Comparison of ENCODE assay signal across 1 cellular context in the genomic region with DNA sequence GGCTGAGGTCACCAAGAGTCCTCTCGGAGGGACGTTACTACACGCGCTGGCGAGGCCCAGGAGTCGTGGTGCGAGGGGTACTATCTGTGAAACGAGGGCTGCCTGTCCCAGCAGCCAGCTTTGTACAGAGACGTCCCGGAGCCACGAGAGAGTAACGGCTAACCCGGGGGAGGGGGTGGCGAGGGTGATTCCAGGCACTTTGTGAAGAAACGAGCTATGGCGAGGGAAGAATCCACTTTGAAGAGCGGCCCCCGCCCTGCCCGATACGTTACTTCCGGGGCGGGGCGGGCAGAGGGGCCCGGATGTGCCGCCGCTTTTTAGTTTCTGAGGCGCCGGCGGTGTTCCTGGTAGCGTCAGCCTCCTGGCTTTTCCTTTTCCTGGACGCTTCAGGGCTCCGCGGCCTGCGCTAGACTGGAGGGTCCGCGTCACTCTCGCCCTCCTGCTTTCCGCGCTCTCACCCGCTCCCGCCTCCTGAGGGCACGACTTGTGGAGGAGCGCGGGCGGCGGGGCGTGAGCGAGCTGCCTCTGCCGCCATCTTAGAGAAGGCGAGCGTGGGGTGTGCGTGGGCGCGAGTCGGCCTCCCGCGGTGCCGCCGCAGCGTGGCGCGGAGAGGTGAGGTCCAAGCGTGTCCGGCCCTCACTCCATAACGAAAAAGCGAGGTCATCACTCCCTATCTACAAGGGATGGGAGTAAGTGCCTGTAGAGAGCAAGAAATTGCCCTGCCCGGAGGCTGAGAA.
TF ChIP-seq lines count a peak whose summit lies in the region.

No MANE protein-coding gene starts in this region.

TF ChIP-seq in HEK293, 187 proteins besides CTCF, POLR2A, EP300 and RAD21 (continued from another document):
- TF ChIP-seq, protein P1, sequence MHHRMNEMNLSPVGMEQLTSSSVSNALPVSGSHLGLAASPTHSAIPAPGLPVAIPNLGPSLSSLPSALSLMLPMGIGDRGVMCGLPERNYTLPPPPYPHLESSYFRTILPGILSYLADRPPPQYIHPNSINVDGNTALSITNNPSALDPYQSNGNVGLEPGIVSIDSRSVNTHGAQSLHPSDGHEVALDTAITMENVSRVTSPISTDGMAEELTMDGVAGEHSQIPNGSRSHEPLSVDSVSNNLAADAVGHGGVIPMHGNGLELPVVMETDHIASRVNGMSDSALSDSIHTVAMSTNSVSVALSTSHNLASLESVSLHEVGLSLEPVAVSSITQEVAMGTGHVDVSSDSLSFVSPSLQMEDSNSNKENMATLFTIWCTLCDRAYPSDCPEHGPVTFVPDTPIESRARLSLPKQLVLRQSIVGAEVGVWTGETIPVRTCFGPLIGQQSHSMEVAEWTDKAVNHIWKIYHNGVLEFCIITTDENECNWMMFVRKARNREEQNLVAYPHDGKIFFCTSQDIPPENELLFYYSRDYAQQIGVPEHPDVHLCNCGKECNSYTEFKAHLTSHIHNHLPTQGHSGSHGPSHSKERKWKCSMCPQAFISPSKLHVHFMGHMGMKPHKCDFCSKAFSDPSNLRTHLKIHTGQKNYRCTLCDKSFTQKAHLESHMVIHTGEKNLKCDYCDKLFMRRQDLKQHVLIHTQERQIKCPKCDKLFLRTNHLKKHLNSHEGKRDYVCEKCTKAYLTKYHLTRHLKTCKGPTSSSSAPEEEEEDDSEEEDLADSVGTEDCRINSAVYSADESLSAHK (tag by site-specific recombination; IDR thresholded peaks at IDR 0.05): no peak
- TF ChIP-seq SP7 (tag by site-specific recombination; IDR thresholded peaks at IDR 0.05): peak; percentile 38; the same call in 1 of the 2 replicates
- peak; percentile 67 for TF ChIP-seq ZBTB20 (tag by site-specific recombination; IDR thresholded peaks at IDR 0.05)
- TF ChIP-seq ZNF600 (tag by site-specific recombination; IDR thresholded peaks at IDR 0.05): no peak; the same call in 1 of the 2 replicates
- no peak for TF ChIP-seq MZF1 (tag by site-specific recombination; IDR thresholded peaks at IDR 0.05; ENCODE audit: borderline replicate concordance)
- no peak for TF ChIP-seq ZNF48 (tag by site-specific recombination; IDR thresholded peaks at IDR 0.05)
- TF ChIP-seq ZNF777 (tag by site-specific recombination; IDR thresholded peaks at IDR 0.05; ENCODE audit: borderline replicate concordance): 0 out of 2 replicates have a peak, but pooled peaks have one; percentile 46
- no peak for TF ChIP-seq ZNF654 (tag by site-specific recombination; IDR thresholded peaks at IDR 0.05; ENCODE audit: low read depth)
- TF ChIP-seq, protein P2, sequence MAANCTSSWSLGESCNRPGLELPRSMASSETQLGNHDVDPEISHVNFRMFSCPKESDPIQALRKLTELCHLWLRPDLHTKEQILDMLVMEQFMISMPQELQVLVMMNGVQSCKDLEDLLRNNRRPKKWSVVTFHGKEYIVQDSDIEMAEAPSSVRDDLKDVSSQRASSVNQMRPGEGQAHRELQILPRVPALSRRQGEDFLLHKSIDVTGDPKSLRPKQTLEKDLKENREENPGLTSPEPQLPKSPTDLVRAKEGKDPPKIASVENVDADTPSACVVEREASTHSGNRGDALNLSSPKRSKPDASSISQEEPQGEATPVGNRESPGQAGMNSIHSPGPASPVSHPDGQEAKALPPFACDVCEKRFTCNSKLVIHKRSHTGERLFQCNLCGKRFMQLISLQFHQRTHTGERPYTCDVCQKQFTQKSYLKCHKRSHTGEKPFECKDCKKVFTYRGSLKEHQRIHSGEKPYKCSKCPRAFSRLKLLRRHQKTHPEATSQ (tag by site-specific recombination; IDR thresholded peaks at IDR 0.05): 0 out of 2 replicates have a peak, but pooled peaks have one; percentile 16
- TF ChIP-seq, protein P3, sequence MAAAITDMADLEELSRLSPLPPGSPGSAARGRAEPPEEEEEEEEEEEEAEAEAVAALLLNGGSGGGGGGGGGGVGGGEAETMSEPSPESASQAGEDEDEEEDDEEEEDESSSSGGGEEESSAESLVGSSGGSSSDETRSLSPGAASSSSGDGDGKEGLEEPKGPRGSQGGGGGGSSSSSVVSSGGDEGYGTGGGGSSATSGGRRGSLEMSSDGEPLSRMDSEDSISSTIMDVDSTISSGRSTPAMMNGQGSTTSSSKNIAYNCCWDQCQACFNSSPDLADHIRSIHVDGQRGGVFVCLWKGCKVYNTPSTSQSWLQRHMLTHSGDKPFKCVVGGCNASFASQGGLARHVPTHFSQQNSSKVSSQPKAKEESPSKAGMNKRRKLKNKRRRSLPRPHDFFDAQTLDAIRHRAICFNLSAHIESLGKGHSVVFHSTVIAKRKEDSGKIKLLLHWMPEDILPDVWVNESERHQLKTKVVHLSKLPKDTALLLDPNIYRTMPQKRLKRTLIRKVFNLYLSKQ (tag by site-specific recombination; IDR thresholded peaks at IDR 0.05; ENCODE audit: borderline replicate concordance): no peak
- TF ChIP-seq, protein P4, sequence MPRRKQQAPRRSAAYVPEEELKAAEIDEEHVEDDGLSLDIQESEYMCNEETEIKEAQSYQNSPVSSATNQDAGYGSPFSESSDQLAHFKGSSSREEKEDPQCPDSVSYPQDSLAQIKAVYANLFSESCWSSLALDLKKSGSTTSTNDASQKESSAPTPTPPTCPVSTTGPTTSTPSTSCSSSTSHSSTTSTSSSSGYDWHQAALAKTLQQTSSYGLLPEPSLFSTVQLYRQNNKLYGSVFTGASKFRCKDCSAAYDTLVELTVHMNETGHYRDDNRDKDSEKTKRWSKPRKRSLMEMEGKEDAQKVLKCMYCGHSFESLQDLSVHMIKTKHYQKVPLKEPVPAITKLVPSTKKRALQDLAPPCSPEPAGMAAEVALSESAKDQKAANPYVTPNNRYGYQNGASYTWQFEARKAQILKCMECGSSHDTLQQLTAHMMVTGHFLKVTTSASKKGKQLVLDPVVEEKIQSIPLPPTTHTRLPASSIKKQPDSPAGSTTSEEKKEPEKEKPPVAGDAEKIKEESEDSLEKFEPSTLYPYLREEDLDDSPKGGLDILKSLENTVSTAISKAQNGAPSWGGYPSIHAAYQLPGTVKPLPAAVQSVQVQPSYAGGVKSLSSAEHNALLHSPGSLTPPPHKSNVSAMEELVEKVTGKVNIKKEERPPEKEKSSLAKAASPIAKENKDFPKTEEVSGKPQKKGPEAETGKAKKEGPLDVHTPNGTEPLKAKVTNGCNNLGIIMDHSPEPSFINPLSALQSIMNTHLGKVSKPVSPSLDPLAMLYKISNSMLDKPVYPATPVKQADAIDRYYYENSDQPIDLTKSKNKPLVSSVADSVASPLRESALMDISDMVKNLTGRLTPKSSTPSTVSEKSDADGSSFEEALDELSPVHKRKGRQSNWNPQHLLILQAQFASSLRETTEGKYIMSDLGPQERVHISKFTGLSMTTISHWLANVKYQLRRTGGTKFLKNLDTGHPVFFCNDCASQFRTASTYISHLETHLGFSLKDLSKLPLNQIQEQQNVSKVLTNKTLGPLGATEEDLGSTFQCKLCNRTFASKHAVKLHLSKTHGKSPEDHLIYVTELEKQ (tag by site-specific recombination; IDR thresholded peaks at IDR 0.05; ENCODE audit: borderline replicate concordance): 0 out of 2 replicates have a peak, but pooled peaks have one; percentile 14
- TF ChIP-seq TCF7L2 (IDR thresholded peaks at IDR 0.05; ENCODE audit: borderline replicate concordance, low read depth, low read length): 0 out of 2 replicates have a peak, but pooled peaks have one; percentile 36
- TF ChIP-seq SP2 (tag by site-specific recombination; IDR thresholded peaks at IDR 0.05): peak; percentile 81
- TF ChIP-seq ZIC2 (tag by site-specific recombination; IDR thresholded peaks at IDR 0.05): peak; percentile 69
- TF ChIP-seq SCRT2 (tag by site-specific recombination; IDR thresholded peaks at IDR 0.05): 0 out of 2 replicates have a peak, but pooled peaks have one; percentile 23
- no peak for TF ChIP-seq ZNF211 (tag by site-specific recombination; IDR thresholded peaks at IDR 0.05; ENCODE audit: low read depth)
- TF ChIP-seq ZNF23 (tag by site-specific recombination; IDR thresholded peaks at IDR 0.05; ENCODE audit: borderline replicate concordance): no peak
- peak; percentile 48; the same call in 1 of the 2 replicates for TF ChIP-seq ELK4 (IDR thresholded peaks at IDR 0.05; ENCODE audit: borderline replicate concordance, low read depth, low read length)
- TF ChIP-seq ZNF544 (tag by site-specific recombination; IDR thresholded peaks at IDR 0.05): no peak
- TF ChIP-seq ZBTB11 (tag by site-specific recombination; conservative IDR thresholded peaks at IDR 0.05; ENCODE audit: low read depth): peak; percentile 89
- peak; percentile 43; the same call in 1 of the 2 replicates for TF ChIP-seq KLF9 (tag by site-specific recombination; IDR thresholded peaks at IDR 0.05; ENCODE audit: low read depth)
- peak; percentile 67; the same call in 1 of the 2 replicates for TF ChIP-seq ZNF335 (tag by site-specific recombination; conservative IDR thresholded peaks at IDR 0.05)
- TF ChIP-seq KLF8 (tag by site-specific recombination; IDR thresholded peaks at IDR 0.05): 0 out of 2 replicates have a peak, but pooled peaks have one; percentile 66
- TF ChIP-seq ATF2 (tag by site-specific recombination; IDR thresholded peaks at IDR 0.05; ENCODE audit: low read depth): no peak
- TF ChIP-seq ZNF585B (tag by site-specific recombination; IDR thresholded peaks at IDR 0.05): no peak
